ENCODE assay signal across 21 cellular contexts in genomic region chr19:44575116-44575700, GRCh38. TPM values are rescaled to one million over a fixed set of nuclear protein-coding genes. Genes with fewer than 3 reads are reported as not detected.
"Had no signal": no experiment of that assay in that cellular context is flagged by ENCODE, and none has a peak within 500 bp of the region (broad histone marks: within the 10 kb centered on the region; RNA-seq: fewer than 3 reads in every experiment).

No MANE protein-coding gene starts in this region.

- DNase-seq: dorsolateral prefrontal cortex; hippocampal formation; kidney glomerular epithelial cell; left ventricle myocardium superior; mesenchymal stem cell; natural killer cell; right cardiac atrium; stimulated activated CD4-positive, alpha-beta T cell treated with anti-CD3 and anti-CD28 coated beads, Interleukin-4, amount 100 ng/mL, for 24 hours; stimulated activated naive CD4-positive, alpha-beta T cell treated with Interleukin-2 at 50 U/mL for 16 hours; substantia nigra; T-helper 2 cell; transverse colon had no signal

- H3K27ac ChIP-seq: adrenal gland, dorsolateral prefrontal cortex, skin epidermis, transverse colon had no signal

- H3K9me3 ChIP-seq: adrenal gland, transverse colon had no signal

- H3K27me3 ChIP-seq: adrenal gland, dorsolateral prefrontal cortex, transverse colon had no signal

- H3K36me3 ChIP-seq: adrenal gland, transverse colon had no signal

- FAIRE-seq: endometrium, TTC549 had no signal

- H3K4me3 ChIP-seq: adrenal gland, dorsolateral prefrontal cortex, skin epidermis, transverse colon had no signal

RNA-seq across cellular contexts. Expression of gene IGSF23, which starts 38.2 kb away (rescaled TPM):
- total RNA-seq: adrenal gland, cardiac septum, dorsolateral prefrontal cortex, esophagus mucosa, glomerular endothelial cell, left ventricle myocardium superior, natural killer cell, right cardiac atrium, transverse colon had no signal
- polyA plus RNA-seq: adrenal gland, right cardiac atrium had no signal

RNA-seq across cellular contexts. Expression of gene CEACAM20, which starts 45.7 kb away (rescaled TPM):
- total RNA-seq: cardiac septum, esophagus mucosa, fibroblast of villous mesenchyme, glomerular endothelial cell, left ventricle myocardium superior, natural killer cell, progenitor cell of endocrine pancreas, right cardiac atrium had no signal
- polyA plus RNA-seq: right cardiac atrium had no signal
